In genomic region chr12:121064586-121064985, GRCh38 we compare ENCODE assay signal across 7 cellular contexts. TPM values are rescaled to one million over a fixed set of nuclear protein-coding genes. Genes with fewer than 3 reads are reported as not detected.
DNase-seq lines count a peak whose midpoint lies in the region; ATAC-seq and TF ChIP-seq lines count a peak whose summit lies in the region.
"Not testable (repeated sequence)": the region's sequence is repeated elsewhere in the genome, so short reads cannot be mapped to it uniquely, and the experiment has no call there.

No MANE protein-coding gene starts in this region.

- not testable (repeated sequence) for TF ChIP-seq CTCF in colonic mucosa (IDR thresholded peaks at IDR 0.05); endodermal cell (conservative IDR thresholded peaks at IDR 0.05); type B pancreatic cell (conservative IDR thresholded peaks at IDR 0.05)

- 92 to 100% methylated on average over 5 to 12 of the region's 12 CpGs for WGBS in endodermal cell (ENCODE audit: insufficient coverage in 1 of 2, insufficient read length in 1 of 2), 2 experiments

- H3K27me3 Mint-ChIP-seq in activated CD4-positive, alpha-beta T cell treated with anti-CD3 and anti-CD28 coated beads, Interleukin-2, amount 10 ng/mL, durations not matched to agents 24 days and 14 days; activated CD8-positive, alpha-beta memory T cell treated with anti-CD3 and anti-CD28 coated beads, Interleukin-2, amount 10 ng/mL, durations not matched to agents 7 days and 5 days; endodermal cell (ENCODE audit: insufficient read depth); type B pancreatic cell: not testable (repeated sequence)

- H3K9ac ChIP-seq in colonic mucosa (ENCODE audit: low read depth in 2 of 2, low read length in 2 of 2); endodermal cell (ENCODE audit: extremely low read depth, low read length, poor library complexity, severe bottlenecking): not testable (repeated sequence)

- not testable (repeated sequence) for H3K27ac Mint-ChIP-seq in activated CD4-positive, alpha-beta T cell treated with anti-CD3 and anti-CD28 coated beads, Interleukin-2, amount 10 ng/mL, durations not matched to agents 24 days and 14 days; activated CD8-positive, alpha-beta memory T cell treated with anti-CD3 and anti-CD28 coated beads, Interleukin-2, amount 10 ng/mL, durations not matched to agents 7 days and 5 days; endodermal cell; type B pancreatic cell

- not testable (repeated sequence) for H3K9me3 ChIP-seq in colonic mucosa; endodermal cell (ENCODE audit: control insufficient read depth, low read length)

- peaks cover 18% of the 10 kb centered on the region for H3K4me1 Mint-ChIP-seq in activated CD4-positive, alpha-beta T cell treated with anti-CD3 and anti-CD28 coated beads, Interleukin-2, amount 10 ng/mL, durations not matched to agents 24 days and 14 days
- peaks cover 22% of the 10 kb centered on the region for H3K4me1 Mint-ChIP-seq in activated CD8-positive, alpha-beta memory T cell treated with anti-CD3 and anti-CD28 coated beads, Interleukin-2, amount 10 ng/mL, durations not matched to agents 7 days and 5 days
- H3K4me1 Mint-ChIP-seq in endodermal cell; type B pancreatic cell (ENCODE audit: unreplicated experiment): not testable (repeated sequence)

- H3K4me3 Mint-ChIP-seq in activated CD4-positive, alpha-beta T cell treated with anti-CD3 and anti-CD28 coated beads, Interleukin-2, amount 10 ng/mL, durations not matched to agents 24 days and 14 days; activated CD8-positive, alpha-beta memory T cell treated with anti-CD3 and anti-CD28 coated beads, Interleukin-2, amount 10 ng/mL, durations not matched to agents 7 days and 5 days; endodermal cell; type B pancreatic cell: not testable (repeated sequence)

- H3K4me1 ChIP-seq in colonic mucosa; endodermal cell (ENCODE audit: control insufficient read depth, insufficient read depth, low read length): not testable (repeated sequence)

- not testable (repeated sequence) for H3K27ac ChIP-seq in colonic mucosa; endodermal cell (ENCODE audit: low read depth, low read length)

- not testable (repeated sequence) for ATAC-seq in activated CD8-positive, alpha-beta memory T cell treated with anti-CD3 and anti-CD28 coated beads, Interleukin-2, amount 10 ng/mL, durations not matched to agents 7 days and 5 days

- not testable (repeated sequence) for H3K9me3 Mint-ChIP-seq in activated CD4-positive, alpha-beta T cell treated with anti-CD3 and anti-CD28 coated beads, Interleukin-2, amount 10 ng/mL, durations not matched to agents 24 days and 14 days; activated CD8-positive, alpha-beta memory T cell treated with anti-CD3 and anti-CD28 coated beads, Interleukin-2, amount 10 ng/mL, durations not matched to agents 7 days and 5 days (ENCODE audit: low read depth); endodermal cell; type B pancreatic cell

- CTCF ChIA-PET in activated CD8-positive, alpha-beta memory T cell treated with anti-CD3 and anti-CD28 coated beads, Interleukin-2, amount 10 ng/mL, durations not matched to agents 7 days and 5 days (lab: Charles Lee), result interaction anchor here (0.7 to 8.9 kb wide), 6 partner anchors 21 to 59 kb away, joined by 3 to 156 read pairs (median 4); no protein-coding TSS in a partner anchor

- H3K4me3 ChIP-seq in colonic mucosa; endodermal cell (ENCODE audit: low read length): not testable (repeated sequence)

- H3K36me3 ChIP-seq in colonic mucosa; endodermal cell (ENCODE audit: control insufficient read depth, insufficient read depth, low read length): not testable (repeated sequence)

- not testable (repeated sequence) for H3K36me3 Mint-ChIP-seq in activated CD4-positive, alpha-beta T cell treated with anti-CD3 and anti-CD28 coated beads, Interleukin-2, amount 10 ng/mL, durations not matched to agents 24 days and 14 days (ENCODE audit: low read depth); activated CD8-positive, alpha-beta memory T cell treated with anti-CD3 and anti-CD28 coated beads, Interleukin-2, amount 10 ng/mL, durations not matched to agents 7 days and 5 days; endodermal cell (ENCODE audit: low read depth); type B pancreatic cell

- intact Hi-C loops in activated CD4-positive, alpha-beta T cell treated with anti-CD3 and anti-CD28 coated beads, Interleukin-2, amount 10 ng/mL, durations not matched to agents 24 days and 14 days (cut with micrococcal nuclease), result loop anchor here (5.0 kb wide), 2 partner anchors 47 to 158 kb away; partner anchors contain the start of gene C12orf43
- intact Hi-C loops in colonic mucosa (cut with DNase I), result not testable (repeated sequence)

- peak; percentile 42 for DNase-seq in activated CD4-positive, alpha-beta T cell treated with anti-CD3 and anti-CD28 coated beads, Interleukin-2, amount 10 ng/mL, durations not matched to agents 24 days and 14 days
- DNase-seq in activated CD8-positive, alpha-beta memory T cell treated with anti-CD3 and anti-CD28 coated beads, Interleukin-2, amount 10 ng/mL, durations not matched to agents 7 days and 5 days, result peak; percentile 22
- peak; percentile 4 for DNase-seq in colonic mucosa
- DNase-seq in endodermal cell, result peak; percentile 26
- peak; percentile 25 for DNase-seq in islet precursor cell
- DNase-seq in mesenteric fat pad (ENCODE audit: low spot score), result peak; percentile 22
- DNase-seq in type B pancreatic cell (ENCODE audit: extremely low spot score, unreplicated experiment), result peak; percentile 36

- not testable (repeated sequence) for H3K27me3 ChIP-seq in colonic mucosa; endodermal cell (ENCODE audit: control insufficient read depth, insufficient read depth, low read length, poor library complexity, severe bottlenecking)

RNA-seq across cellular contexts. Expression of gene OASL, which starts 25.5 kb away (rescaled TPM):
- total RNA-seq in activated CD4-positive, alpha-beta T cell treated with anti-CD3 and anti-CD28 coated beads, Interleukin-2, amount 10 ng/mL, durations not matched to agents 24 days and 14 days, result 2.9 and 3.0 TPM in 2 replicates
- 100 to 1,000 TPM in 1 of 2 experiments, 10 to 100 TPM in 1; 55.3 to 135 TPM for total RNA-seq in activated CD8-positive, alpha-beta memory T cell treated with anti-CD3 and anti-CD28 coated beads, Interleukin-2, amount 10 ng/mL, durations not matched to agents 7 days and 5 days
- 1 to 10 TPM; 5.2 to 7.0 TPM for total RNA-seq in colonic mucosa
- not detected for total RNA-seq in endodermal cell
- not detected for polyA plus RNA-seq in endodermal cell (2013, experiment 1 of 2)
- polyA plus RNA-seq in endodermal cell (2013, experiment 2 of 2), result not detected
- total RNA-seq in mesenteric fat pad, result 8.1 TPM
- total RNA-seq in type B pancreatic cell (ENCODE audit: low replicate concordance), result 0.17 and 0.19 TPM in 2 replicates

RNA-seq across cellular contexts. Expression of gene C12orf43, which starts 48.3 kb away (rescaled TPM):
- 32.5 and 35.3 TPM in 2 replicates for total RNA-seq in activated CD4-positive, alpha-beta T cell treated with anti-CD3 and anti-CD28 coated beads, Interleukin-2, amount 10 ng/mL, durations not matched to agents 24 days and 14 days
- 10 to 100 TPM; 16.4 to 24.6 TPM for total RNA-seq in activated CD8-positive, alpha-beta memory T cell treated with anti-CD3 and anti-CD28 coated beads, Interleukin-2, amount 10 ng/mL, durations not matched to agents 7 days and 5 days
- total RNA-seq in colonic mucosa (10 to 100 TPM; 10.6 to 18.3 TPM), endodermal cell (10 to 100 TPM; 21.4 to 26.8 TPM), mesenteric fat pad (20.5 TPM), type B pancreatic cell (ENCODE audit: low replicate concordance) (15.1 and 21.2 TPM in 2 replicates)
- 16.8 TPM for polyA plus RNA-seq in endodermal cell (2013, experiment 1 of 2)
- 16.8 TPM for polyA plus RNA-seq in endodermal cell (2013, experiment 2 of 2)
